In genomic region chr11:69137148-69137844, GRCh38 we compare ENCODE assay signal across 2 cellular contexts.
TF ChIP-seq lines count a peak whose summit lies in the region.

No MANE protein-coding gene starts in this region.

TF ChIP-seq in IMR-90, 13 proteins besides CTCF, POLR2A, EP300 and RAD21:
- TF ChIP-seq MXI1 (IDR thresholded peaks at IDR 0.05; ENCODE audit: borderline replicate concordance, low read depth, low read length) (no peak), CEBPB (IDR thresholded peaks at IDR 0.05; ENCODE audit: low read depth, low read length) (no peak), BHLHE40 (IDR thresholded peaks at IDR 0.05; ENCODE audit: low read depth, low read length) (no peak), USF2 (IDR thresholded peaks at IDR 0.05; ENCODE audit: low read depth, low read length) (no peak), ELK1 (IDR thresholded peaks at IDR 0.05; ENCODE audit: borderline replicate concordance, low read depth, low read length) (no peak), RFX5 (IDR thresholded peaks at IDR 0.05; ENCODE audit: low read depth, low read length) (no peak), FOS (IDR thresholded peaks at IDR 0.05; ENCODE audit: low read depth, low read length) (no peak), SMC3 (IDR thresholded peaks at IDR 0.05; ENCODE audit: low read depth, low read length) (no peak), RCOR1 (IDR thresholded peaks at IDR 0.05; ENCODE audit: insufficient replicate concordance, low read length) (no peak), NFE2L2 (IDR thresholded peaks at IDR 0.05; ENCODE audit: low read depth, low read length) (no peak), MAZ (IDR thresholded peaks at IDR 0.05; ENCODE audit: borderline replicate concordance, low read depth, low read length) (no peak)
TF ChIP-seq in IMR-90: peak in this region for 0.

TF ChIP-seq in H1, 55 proteins besides CTCF, POLR2A, EP300 and RAD21:
- no peak for TF ChIP-seq CBX8 (IDR thresholded peaks at IDR 0.05; ENCODE audit: borderline replicate concordance, low read depth, low read length)
- TF ChIP-seq SP2 (IDR thresholded peaks at IDR 0.05; ENCODE audit: low read length): no peak
- no peak for TF ChIP-seq RXRA (IDR thresholded peaks at IDR 0.05; ENCODE audit: insufficient read depth, low read depth, low read length)
- TF ChIP-seq JUN (IDR thresholded peaks at IDR 0.05; ENCODE audit: low read depth, low read length): no peak
- no peak for TF ChIP-seq CREB1 (IDR thresholded peaks at IDR 0.05)
- TF ChIP-seq E2F6 (IDR thresholded peaks at IDR 0.05): no peak
- TF ChIP-seq GTF2F1 (IDR thresholded peaks at IDR 0.05; ENCODE audit: borderline replicate concordance, low read depth, low read length): no peak
- no peak for TF ChIP-seq SIRT6 (IDR thresholded peaks at IDR 0.05; ENCODE audit: low read length)
- no peak for TF ChIP-seq MAX (IDR thresholded peaks at IDR 0.05)
- TF ChIP-seq YY1 (IDR thresholded peaks at IDR 0.05; ENCODE audit: low read depth, low read length): no peak
- no peak for TF ChIP-seq BACH1 (IDR thresholded peaks at IDR 0.05; ENCODE audit: low read length)
- no peak for TF ChIP-seq SAP30 (IDR thresholded peaks at IDR 0.05; ENCODE audit: insufficient read depth, insufficient replicate concordance, low read length)
- TF ChIP-seq SIX5 (IDR thresholded peaks at IDR 0.05; ENCODE audit: low read depth, low read length): no peak
- no peak for TF ChIP-seq TCF12 (IDR thresholded peaks at IDR 0.05; ENCODE audit: low read depth, low read length)
- TF ChIP-seq CBX5 (IDR thresholded peaks at IDR 0.05; ENCODE audit: low read depth, low read length): no peak
- no peak for TF ChIP-seq CTBP2 (IDR thresholded peaks at IDR 0.05; ENCODE audit: borderline replicate concordance, insufficient read depth, insufficient read length, low read length)
- no peak for TF ChIP-seq KDM4A (IDR thresholded peaks at IDR 0.05; ENCODE audit: low read depth, low read length, severe bottlenecking)
- no peak for TF ChIP-seq TAF1 (IDR thresholded peaks at IDR 0.05; ENCODE audit: low read depth, low read length)
